Comparison of ENCODE assay signal across 8 cellular contexts in genomic region chr1:84598846-84599741, GRCh38. TPM values are rescaled to one million over a fixed set of nuclear protein-coding genes. Genes with fewer than 3 reads are reported as not detected.
A peak's percentile ranks its signal among the peaks of the same experiment; 100 is the strongest.
DNase-seq lines count a peak whose midpoint lies in the region; ATAC-seq and TF ChIP-seq lines count a peak whose summit lies in the region.

No MANE protein-coding gene starts in this region.

- H3K27ac ChIP-seq in temporal lobe (ENCODE audit: low read depth, low read length): peak overlapping the region; percentile 77

- H3K4me3 ChIP-seq in GM12864 (ENCODE audit: low read depth, low read length): peak overlapping the region; percentile 14; the same call in 1 of the 2 replicates

- ATAC-seq in GM21529 (IDR thresholded peaks at IDR 0.05; ENCODE audit: unreplicated experiment): peak; percentile 78

- TF ChIP-seq CTCF in GM12864 (IDR thresholded peaks at IDR 0.05; ENCODE audit: low read depth, low read length, missing control alignments): no peak

- DNase-seq in GM12864 (ENCODE audit: low read depth) (peak; percentile 51), HT1080 (ENCODE audit: low read depth) (peak; percentile 92), dedifferentiated amniotic fluid mesenchymal stem cell (ENCODE audit: extremely low spot score) (peak; percentile 78), NCI-H446 treated with DMSO at 0.1 percent for 48 hours (lab: John Stamatoyannopoulos, UW) (no peak), DMS153 treated with DMSO at 0.1 percent for 48 hours (lab: John Stamatoyannopoulos, UW; ENCODE audit: unreplicated experiment) (no peak), NCI-H146 treated with DMSO at 0.1 percent for 48 hours (lab: John Stamatoyannopoulos, UW; ENCODE audit: unreplicated experiment) (no peak)

RNA-seq across cellular contexts. Expression of gene CTBS, which starts 24.9 kb away (rescaled TPM):
- total RNA-seq in HT1080 (2014; rRNA removed; shearing (Covaris generic)): 4.7 and 5.2 TPM in 2 replicates
- 22.3 and 23.0 TPM in 2 replicates for polyA plus RNA-seq in HT1080 (2015; cell fraction: cytosol; rRNA removed)
- polyA plus RNA-seq in HT1080 (2015; cell fraction: nucleus; rRNA removed): 19.8 and 20.1 TPM in 2 replicates
- 2.5 TPM for total RNA-seq in temporal lobe

Comparison
In these comparisons a context has a peak if more than half of its experiments do, and no peak if none do; other contexts are left out.
1. DNase-seq: peak in GM12864 (single experiment), HT1080 (single experiment) and dedifferentiated amniotic fluid mesenchymal stem cell (single experiment); none in NCI-H446 treated with DMSO at 0.1 percent for 48 hours (single experiment), DMS153 treated with DMSO at 0.1 percent for 48 hours (single experiment) and NCI-H146 treated with DMSO at 0.1 percent for 48 hours (single experiment).